Comparison of ENCODE assay signal across 16 cellular contexts in the genomic region with DNA sequence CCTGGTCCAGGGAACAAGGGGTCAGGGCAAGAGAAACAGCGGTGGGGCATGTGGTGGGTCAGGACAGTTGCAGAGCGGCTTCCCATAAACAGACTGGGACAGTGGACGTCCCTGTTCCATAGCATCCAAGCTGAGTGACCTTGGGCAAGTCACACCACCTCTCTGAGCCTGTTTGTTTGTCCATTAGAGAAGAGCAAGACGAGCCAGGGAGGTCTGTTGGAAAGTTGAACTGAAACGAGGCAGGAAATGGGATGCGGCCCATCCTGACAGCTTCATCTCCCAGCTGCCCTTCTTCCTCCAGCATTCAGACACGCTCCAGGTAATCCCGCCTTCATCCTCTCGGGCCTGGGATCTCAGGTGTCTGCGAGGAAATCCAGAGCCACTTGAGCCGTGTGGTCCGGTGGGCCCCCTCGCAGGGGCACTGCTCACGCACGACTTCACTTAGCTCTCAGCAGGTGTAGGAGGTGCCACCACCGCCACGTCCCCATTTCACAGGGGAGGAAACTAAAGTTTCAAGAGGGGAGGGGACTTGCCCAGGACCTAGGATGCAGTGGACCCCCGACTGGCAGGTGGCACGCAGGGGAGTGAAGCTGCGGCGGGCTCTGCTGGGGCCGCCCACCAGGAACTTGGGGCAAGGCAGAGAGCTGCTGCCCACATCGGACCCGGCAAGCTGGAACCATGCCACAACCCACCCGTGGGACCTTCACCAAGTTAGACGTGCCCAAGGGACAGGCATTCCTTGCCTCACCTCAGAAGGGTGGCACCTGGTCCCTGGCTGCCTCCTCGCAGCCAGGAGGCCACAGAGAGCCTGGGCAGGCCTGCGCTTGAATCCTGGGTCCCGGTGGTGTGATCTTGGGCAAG. TPM values are rescaled to one million over a fixed set of nuclear protein-coding genes. Genes with fewer than 3 reads are reported as not detected.
DNase-seq lines count a peak whose midpoint lies in the region; ATAC-seq, FAIRE-seq and TF ChIP-seq lines count a peak whose summit lies in the region.
"Had no signal": no experiment of that assay in that cellular context is flagged by ENCODE, and none has a peak within 500 bp of the region (broad histone marks: within the 10 kb centered on the region; RNA-seq: fewer than 3 reads in every experiment).

No MANE protein-coding gene starts in this region.

- CTCF ChIA-PET in RWPE1 (lab: Yijun Ruan, JAX) = interaction anchor here (0.6 to 6.1 kb wide), 6 partner anchors 10 to 80 kb away, joined by 3 to 55 read pairs (median 3); no protein-coding TSS in a partner anchor

- FAIRE-seq in kidney (lab: Jason Lieb, UNC) = no peak

- no peak for DNase-seq in RWPE1 (ENCODE audit: low spot score)
- DNase-seq in kidney = peak; percentile 78
- peak; percentile 73 for DNase-seq in spleen
- DNase-seq in NCI-H226 = no peak
- DNase-seq in activated CD4-positive, alpha-beta T cell treated with anti-CD3 and anti-CD28 coated beads for 1 hour = no peak
- DNase-seq: activated CD4-positive, CD25-positive, alpha-beta regulatory T cell treated with anti-CD3 and anti-CD28 coated beads, Interleukin-2, amount 50 U/mL, for 72 hours; activated T-cell treated with anti-CD3 and anti-CD28 coated beads, Interleukin-2, amount 50 U/mL, for 24 hours; CD4-positive, CD25-positive, alpha-beta regulatory T cell; effector CD4-positive, alpha-beta T cell; GF-D8; NCI-H1930 had no signal

- H3K27ac ChIP-seq in RWPE1 = peak overlapping the region; percentile 9
- peak overlapping the region; percentile 98 to 99 for H3K27ac ChIP-seq in kidney (ENCODE audit: low read depth in 2 of 2, low read length in 2 of 2)
- peak overlapping the region in 4 of 8 donors; percentile 43 to 58 (median 47) for H3K27ac ChIP-seq in spleen
- H3K27ac ChIP-seq: suprapubic skin had no signal

- WGBS in spleen, 5 donors = 77 to 84% (median 80%) methylated on average over 19 to 29 of the region's 29 CpGs

- intact Hi-C loops in kidney (cut with DNase I) = loop anchor here (10.0 kb wide), 1 partner anchor 170 kb away; no protein-coding TSS in a partner anchor
- intact Hi-C loops in spleen (cut with DNase I; ENCODE audit: low total_unique reads) = no loop called here

- H3K4me3 ChIP-seq in kidney (ENCODE audit: low read length in 2 of 2) (peak overlapping the region; percentile 49 to 52), spleen (no peak overlapping the region)
- H3K4me3 ChIP-seq: gastrocnemius medialis, suprapubic skin had no signal

- H3K36me3 ChIP-seq in kidney (ENCODE audit: control insufficient read depth in 1 of 2, insufficient read depth in 2 of 2, low read length in 2 of 2) (no peaks in the 10 kb centered on the region), spleen (peaks cover 0 to 31% (median 7%) of the 10 kb centered on the region in 6 donors)

- peak overlapping the region; percentile 58 to 91 for H3K9ac ChIP-seq in kidney (ENCODE audit: low read length in 2 of 2)
- H3K9ac ChIP-seq: KMS-11 had no signal

- H3K27me3 ChIP-seq in spleen (replicated peaks in 1 of 7) = no peaks in the 10 kb centered on the region
- H3K27me3 ChIP-seq: gastrocnemius medialis, suprapubic skin had no signal

- no peak for ATAC-seq in HG02970 (IDR thresholded peaks at IDR 0.05; ENCODE audit: low FRiP score, unreplicated experiment)
- ATAC-seq: gastrocnemius medialis, SK-N-SH treated with all-trans-retinoic acid at 6 μM for 48 hours had no signal

- POLR2A ChIA-PET in RWPE1 (lab: Yijun Ruan, JAX; ENCODE audit: low non-redundant PET) = no interaction called here

- peaks cover 19 to 28% of the 10 kb centered on the region in 2 donors for H3K4me1 ChIP-seq in kidney (ENCODE audit: control insufficient read depth in 1 of 2, insufficient read depth in 1 of 2, low read depth in 1 of 2, low read length in 2 of 2)
- H3K4me1 ChIP-seq in spleen = peaks cover 10 to 43% (median 37%) of the 10 kb centered on the region in 6 donors

- TF ChIP-seq POLR2A in spleen (IDR thresholded peaks at IDR 0.05) = no peak

- TF ChIP-seq CTCF in RWPE1 (conservative IDR thresholded peaks at IDR 0.05; ENCODE audit: low read depth) (no peak), kidney (IDR thresholded peaks at IDR 0.05; ENCODE audit: borderline replicate concordance, extremely low read depth, insufficient read depth) (no peak), spleen (IDR thresholded peaks at IDR 0.05 in 8 of 11, conservative IDR thresholded peaks at IDR 0.05 in 3 of 11) (no peak)

- H3K9me3 ChIP-seq in kidney (ENCODE audit: control insufficient read depth in 1 of 2, low read length in 2 of 2) (no peaks in the 10 kb centered on the region), spleen (no peaks in the 10 kb centered on the region)
- H3K9me3 ChIP-seq: gastrocnemius medialis, suprapubic skin had no signal

RNA-seq across cellular contexts. Expression of gene PTGES2, which starts 13.0 kb away (rescaled TPM):
- 64.1 TPM for total RNA-seq in kidney
- polyA plus RNA-seq in kidney (ENCODE audit: insufficient read depth, low read depth, low replicate concordance) = 117 TPM
- 10 to 100 TPM; 45.2 to 66.6 (median 58.5) TPM for total RNA-seq in spleen
- polyA plus RNA-seq in spleen = 10 to 100 TPM; 45.8 to 71.2 (median 54.0) TPM

RNA-seq across cellular contexts. Expression of gene LCN2, which starts 34.7 kb away (rescaled TPM):
- 198 TPM for total RNA-seq in kidney
- 8.2 TPM for polyA plus RNA-seq in kidney (ENCODE audit: insufficient read depth, low read depth, low replicate concordance)
- total RNA-seq in spleen = 100 to 1,000 TPM in 1 of 7 donors, 10 to 100 TPM in 5, 1 to 10 TPM in 1; 7.7 to 218 (median 20.3) TPM
- 10 to 100 TPM; 10.7 to 17.5 (median 13.3) TPM for polyA plus RNA-seq in spleen
- polyA plus RNA-seq: CD4-positive, CD25-positive, alpha-beta regulatory T cell had no signal

RNA-seq across cellular contexts. Expression of gene BBLN, which starts 45.5 kb away (rescaled TPM):
- total RNA-seq in kidney (55.6 TPM), spleen (100 to 1,000 TPM in 3 of 7 donors, 10 to 100 TPM in 4; 43.5 to 220 (median 59.2) TPM)
- polyA plus RNA-seq in kidney (ENCODE audit: insufficient read depth, low read depth, low replicate concordance) (192 TPM), spleen (100 to 1,000 TPM; 152 to 201 (median 178) TPM)

RNA-seq across cellular contexts. Expression of gene SLC25A25, which starts 46.5 kb away (rescaled TPM):
- total RNA-seq in kidney (24.9 TPM), spleen (10 to 100 TPM; 20.2 to 44.7 (median 26.0) TPM)
- polyA plus RNA-seq in kidney (ENCODE audit: insufficient read depth, low read depth, low replicate concordance) (20.4 TPM), spleen (10 to 100 TPM in 1 of 3 donors, 1 to 10 TPM in 2; 6.2 to 13.6 (median 6.5) TPM)

RNA-seq across cellular contexts. Expression of gene NAIF1, which starts 47.4 kb away (rescaled TPM):
- total RNA-seq in kidney (12.3 TPM), spleen (10 to 100 TPM in 6 of 7 donors, 1 to 10 TPM in 1; 9.3 to 14.3 (median 11.7) TPM)
- polyA plus RNA-seq in kidney (ENCODE audit: insufficient read depth, low read depth, low replicate concordance) (9.7 TPM), spleen (10 to 100 TPM; 10.6 to 15.4 (median 10.8) TPM)

Comparison
In these comparisons a context has a peak if more than half of its experiments do, and no peak if none do; other contexts are left out.
1. DNase-seq: peak in kidney (single experiment) and spleen (single experiment); none in RWPE1 (single experiment), NCI-H226 (single experiment) and activated CD4-positive, alpha-beta T cell treated with anti-CD3 and anti-CD28 coated beads for 1 hour (single experiment).
2. H3K4me3 ChIP-seq: peak in kidney (2 of 2); none in spleen (0 of 8).